Comparison of ENCODE assay signal across 2 cellular contexts in genomic region chr7:3332308-3332707, GRCh38.
TF ChIP-seq lines count a peak whose summit lies in the region.

No MANE protein-coding gene starts in this region.

TF ChIP-seq in SK-N-SH treated with all-trans-retinoic acid at 6 μM for 48 hours, 23 proteins besides CTCF, POLR2A, EP300 and RAD21 (continued from another document):
- no peak for TF ChIP-seq PATZ1 (CRISPR knock-in tag; IDR thresholded peaks at IDR 0.05; ENCODE audit: borderline replicate concordance)
- peak; percentile 75 for TF ChIP-seq ISL1 (CRISPR knock-in tag; IDR thresholded peaks at IDR 0.05)
- no peak for TF ChIP-seq POU6F1 (CRISPR knock-in tag; IDR thresholded peaks at IDR 0.05; ENCODE audit: borderline replicate concordance, low read depth)
- no peak for TF ChIP-seq ZFP3 (CRISPR knock-in tag; IDR thresholded peaks at IDR 0.05)
- TF ChIP-seq SNAI2 (CRISPR knock-in tag; IDR thresholded peaks at IDR 0.05) = no peak

TF ChIP-seq in SK-N-SH, 30 proteins besides CTCF, POLR2A, EP300 and RAD21 (continued from another document):
- no peak for TF ChIP-seq MAX (IDR thresholded peaks at IDR 0.05; ENCODE audit: low read depth)
